ENCODE assay signal across 22 cellular contexts in genomic region chr4:154489558-154490260, GRCh38. TPM values are rescaled to one million over a fixed set of nuclear protein-coding genes. Genes with fewer than 3 reads are reported as not detected.
A peak's percentile ranks its signal among the peaks of the same experiment; 100 is the strongest.
DNase-seq lines count a peak whose midpoint lies in the region; ATAC-seq, FAIRE-seq and TF ChIP-seq lines count a peak whose summit lies in the region.
"Had no signal": no experiment of that assay in that cellular context is flagged by ENCODE, and none has a peak within 500 bp of the region (broad histone marks: within the 10 kb centered on the region; RNA-seq: fewer than 3 reads in every experiment).

No MANE protein-coding gene starts in this region.

- H3K27ac ChIP-seq in RWPE2 (ENCODE audit: poor library complexity, severe bottlenecking) (no peak overlapping the region), mesendoderm (ENCODE audit: low read depth, low read length) (no peak overlapping the region), stomach (no peak overlapping the region)
- H3K27ac ChIP-seq: esophagus squamous epithelium, right lobe of liver, RWPE1, upper lobe of right lung had no signal

- peak overlapping the region; percentile 47 for H3K4me2 ChIP-seq in mesendoderm (ENCODE audit: low read length)

- H3K27ac Mint-ChIP-seq in chondrocyte (ENCODE audit: unreplicated experiment) = no peak overlapping the region

- H3K9me3 Mint-ChIP-seq in chondrocyte (ENCODE audit: low read depth) = no peaks in the 10 kb centered on the region

- intact Hi-C loops in stomach (cut with DNase I; ENCODE audit: low total_unique reads) = no loop called here

- H2BK5ac ChIP-seq in mesendoderm (ENCODE audit: low read length) = no peak overlapping the region

- H2BK15ac ChIP-seq in mesendoderm (replicated peaks; ENCODE audit: low read depth) = no peak overlapping the region

- H4K8ac ChIP-seq in mesendoderm (ENCODE audit: low read depth, low read length) = no peak overlapping the region

- no peak for FAIRE-seq in GM12892 (lab: Jason Lieb, UNC)
- FAIRE-seq: TTC549 had no signal

- peaks cover 56% of the 10 kb centered on the region for H3K27me3 Mint-ChIP-seq in chondrocyte (ENCODE audit: low read depth)

- H3K4ac ChIP-seq in mesendoderm (ENCODE audit: low read depth, low read length) = no peak overlapping the region

- no peak overlapping the region for H3K18ac ChIP-seq in mesendoderm (ENCODE audit: low read length)

- no peak overlapping the region for H3K4me3 Mint-ChIP-seq in chondrocyte (ENCODE audit: unreplicated experiment)

- peaks cover 4% of the 10 kb centered on the region for H3K9me3 ChIP-seq in RWPE2 (ENCODE audit: severe bottlenecking)
- H3K9me3 ChIP-seq in stomach = no peaks in the 10 kb centered on the region
- H3K9me3 ChIP-seq: esophagus squamous epithelium, mucosa of descending colon, right lobe of liver, upper lobe of right lung had no signal

- H3K9ac ChIP-seq in mesendoderm (ENCODE audit: low read length) = no peak overlapping the region

- H2BK120ac ChIP-seq in mesendoderm (ENCODE audit: low read depth, low read length) = no peak overlapping the region

- peaks cover 2% of the 10 kb centered on the region for H3K36me3 Mint-ChIP-seq in chondrocyte (ENCODE audit: low read depth)

- peaks cover 32% of the 10 kb centered on the region for H3K27me3 ChIP-seq in RWPE2 (ENCODE audit: insufficient read depth, poor library complexity, severe bottlenecking)
- peaks cover 18% of the 10 kb centered on the region for H3K27me3 ChIP-seq in mesendoderm (ENCODE audit: insufficient read depth, low read length, poor library complexity)
- H3K27me3 ChIP-seq in stomach = peaks cover 0 to 47% (median 34%) of the 10 kb centered on the region in 3 donors

- H3K23ac ChIP-seq in mesendoderm (ENCODE audit: low read length) = no peak overlapping the region

- DNase-seq in GM12892 (ENCODE audit: insufficient read length) (peak; percentile 6), RWPE2 (ENCODE audit: low spot score) (peak; percentile 51), mesendoderm (no peak), stomach (no peak), C1 segment of cervical spinal cord (lab: John Stamatoyannopoulos, UW) (no peak), chondrocyte (ENCODE audit: low spot score) (no peak), NCI-H1417 (lab: John Stamatoyannopoulos, UW) (no peak)
- DNase-seq: amygdala; caudate nucleus; effector CD8-positive, alpha-beta T cell; esophagus squamous epithelium; GF-D8; KG1; left ventricle myocardium superior; NCI-H2029; occipital lobe; right lobe of liver; stimulated activated naive CD4-positive, alpha-beta T cell treated with Interleukin-2 at 50 U/mL for 16 hours; upper lobe of right lung had no signal

- no peaks in the 10 kb centered on the region for H3K79me1 ChIP-seq in mesendoderm (ENCODE audit: low read length)

- H3K56ac ChIP-seq in mesendoderm (ENCODE audit: low read length) = no peak overlapping the region

- WGBS in mesendoderm (ENCODE audit: extremely low coverage, insufficient coverage, low lambda C conversion rate) = no CpG with 5 or more reads among the region's 59 CpGs
- 18 to 60% (median 49%) methylated on average over 24 to 59 of the region's 59 CpGs for WGBS in stomach, 5 donors

- H3K4me3 ChIP-seq in RWPE2 (ENCODE audit: severe bottlenecking) (no peak overlapping the region), mesendoderm (ENCODE audit: low read length) (no peak overlapping the region), stomach (peak overlapping the region; percentile 41 to 58 (median 46))
- H3K4me3 ChIP-seq: mucosa of descending colon, right lobe of liver, upper lobe of right lung had no signal

- peaks cover 18% of the 10 kb centered on the region for H3K4me1 Mint-ChIP-seq in chondrocyte (ENCODE audit: low read depth)

- TF ChIP-seq CTCF in RWPE2 (IDR thresholded peaks at IDR 0.05; ENCODE audit: poor library complexity, severe bottlenecking) = no peak
- TF ChIP-seq CTCF in stomach (IDR thresholded peaks at IDR 0.05) = no peak
- no peak for TF ChIP-seq CTCF in chondrocyte (IDR thresholded peaks at IDR 0.05)

- ATAC-seq in RWPE2 (ENCODE audit: low read depth) = no peak
- ATAC-seq: left ventricle myocardium superior, right lobe of liver had no signal

- H3K36me3 ChIP-seq in RWPE2 (ENCODE audit: low read depth) = no peaks in the 10 kb centered on the region
- H3K36me3 ChIP-seq in mesendoderm (ENCODE audit: control insufficient read depth, insufficient read depth, low read length) = no peaks in the 10 kb centered on the region
- no peaks in the 10 kb centered on the region for H3K36me3 ChIP-seq in stomach
- H3K36me3 ChIP-seq: esophagus squamous epithelium, right lobe of liver, upper lobe of right lung had no signal

- H2AK5ac ChIP-seq in mesendoderm (ENCODE audit: low read length) = no peak overlapping the region

- no peak for TF ChIP-seq EP300 in stomach (IDR thresholded peaks at IDR 0.05)

- H4K5ac ChIP-seq in mesendoderm (ENCODE audit: low read length) = no peak overlapping the region

- TF ChIP-seq POLR2A in GM12892 (IDR thresholded peaks at IDR 0.05; ENCODE audit: low read depth, low read length) (no peak), stomach (IDR thresholded peaks at IDR 0.05) (no peak)

- H3K4me1 ChIP-seq in RWPE2 (ENCODE audit: insufficient read depth, poor library complexity, severe bottlenecking) = no peaks in the 10 kb centered on the region
- H3K4me1 ChIP-seq in mesendoderm (ENCODE audit: control insufficient read depth, low read depth, low read length) = no peaks in the 10 kb centered on the region
- peaks cover 14 to 34% (median 27%) of the 10 kb centered on the region in 4 donors for H3K4me1 ChIP-seq in stomach

- H3K79me2 ChIP-seq in mesendoderm (ENCODE audit: control insufficient read depth, insufficient read depth, low read length) = no peaks in the 10 kb centered on the region

RNA-seq across cellular contexts. Expression of gene DCHS2, which starts 1.9 kb away (rescaled TPM):
- polyA plus RNA-seq in GM12892 (2012; ENCODE audit: missing spikeins) = 0.04 TPM
- 0.17 TPM for polyA plus RNA-seq in mesendoderm (2013, experiment 1 of 2)
- 0.18 TPM for polyA plus RNA-seq in mesendoderm (2013, experiment 2 of 2)
- total RNA-seq in stomach (1 to 10 TPM in 3 of 5 donors, not detected in 2; 1.8 to 9.7 (median 9.7) TPM), chondrocyte (0.39 TPM in 1 of 3 replicates, not detected in the others)
- 1 to 10 TPM in 1 of 3 donors, under 1 TPM in 2; 0.30 to 1.2 (median 0.31) TPM for polyA plus RNA-seq in stomach
- total RNA-seq: left ventricle myocardium superior had no signal

Comparison
In these comparisons a context has a peak if more than half of its experiments do, and no peak if none do; other contexts are left out.
1. DNase-seq: peak in GM12892 (single experiment) and RWPE2 (single experiment); none in mesendoderm (single experiment), stomach (single experiment), C1 segment of cervical spinal cord (0 of 14), chondrocyte (single experiment) and NCI-H1417 (0 of 3).
2. H3K4me3 ChIP-seq: peak in stomach (4 of 4); none in RWPE2 (single experiment) and mesendoderm (single experiment).